In the genomic region with DNA sequence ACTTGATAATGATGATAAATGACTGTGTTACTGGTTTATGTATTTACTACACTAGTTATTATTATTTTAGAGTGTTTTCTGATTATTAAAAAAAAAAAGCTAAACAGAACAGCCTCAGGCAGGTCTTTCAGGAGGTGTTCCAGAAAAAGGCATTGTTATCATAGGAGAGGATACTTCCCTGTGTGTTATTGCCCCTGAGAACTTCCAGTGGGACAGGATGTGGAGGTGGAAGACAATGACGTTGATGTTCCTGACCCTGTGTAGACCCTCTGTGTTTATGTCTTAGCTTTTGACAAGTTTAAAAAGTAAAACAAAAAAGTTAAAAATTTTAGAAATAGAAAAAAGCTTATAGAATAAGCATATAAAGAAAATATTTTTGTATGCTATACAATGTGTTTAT, we compare ENCODE assay signal across 16 cellular contexts. TPM values are rescaled to one million over a fixed set of nuclear protein-coding genes. Genes with fewer than 3 reads are reported as not detected.
A peak's percentile ranks its signal among the peaks of the same experiment; 100 is the strongest.
DNase-seq lines count a peak whose midpoint lies in the region; ATAC-seq lines count a peak whose summit lies in the region.
"Had no signal": no experiment of that assay in that cellular context is flagged by ENCODE, and none has a peak within 500 bp of the region (broad histone marks: within the 10 kb centered on the region; RNA-seq: fewer than 3 reads in every experiment).

No MANE protein-coding gene starts in this region.

- DNase-seq in NCI-H1436 (lab: John Stamatoyannopoulos, UW) (peak; percentile 35), NCI-H1436 treated with DMSO at 0.1 percent for 48 hours (lab: John Stamatoyannopoulos, UW) (no peak), hypothalamus (lab: John Stamatoyannopoulos, UW) (no peak)
- DNase-seq in stimulated activated naive CD8-positive, alpha-beta T cell treated with anti-CD3 and anti-CD28 coated beads, Interleukin-15, Interleukin-2, amounts not matched to agents 100 U/mL and 50 U/mL, for 24 hours: no peak
- DNase-seq: CD8-positive, alpha-beta memory T cell; DND-41; MV-4-11; NCI-H1694 treated with DMSO at 0.1 percent for 48 hours; SIG-M5 had no signal

- ATAC-seq in stimulated activated naive CD8-positive, alpha-beta T cell treated with anti-CD3 and anti-CD28 coated beads, Interleukin-15, Interleukin-2, amounts not matched to agents 100 U/mL and 50 U/mL, for 24 hours: no peak
- no peak for ATAC-seq in HG03175 (IDR thresholded peaks at IDR 0.05; ENCODE audit: unreplicated experiment)

- H3K27me3 ChIP-seq in layer of hippocampus (ENCODE audit: control insufficient read depth, insufficient read depth, low read length): no peaks in the 10 kb centered on the region
- H3K27me3 ChIP-seq: BLaER1 had no signal

- peak overlapping the region; percentile 80 for H3K27ac ChIP-seq in angular gyrus (ENCODE audit: low read depth, low read length)
- H3K27ac ChIP-seq in layer of hippocampus (ENCODE audit: low read depth, low read length): peak overlapping the region; percentile 85
- H3K27ac ChIP-seq in temporal lobe (ENCODE audit: low read depth, low read length): peak overlapping the region; percentile 90
- H3K27ac ChIP-seq: 22Rv1, BLaER1, HL-60 had no signal

RNA-seq across cellular contexts. Expression of a gene that starts 49.1 kb away (rescaled TPM):
- 29.7 TPM for total RNA-seq in temporal lobe
